ENCODE assay signal across 8 cellular contexts in genomic region chr2:60555794-60556161, GRCh38. TPM values are rescaled to one million over a fixed set of nuclear protein-coding genes. Genes with fewer than 3 reads are reported as not detected.
DNase-seq lines count a peak whose midpoint lies in the region; ATAC-seq, FAIRE-seq and TF ChIP-seq lines count a peak whose summit lies in the region.

No MANE protein-coding gene starts in this region.

- intact Hi-C loops in psoas muscle (cut with DNase I), result no loop called here

- DNase-seq in A549 (ENCODE audit: low read depth in 1 of 2, low spot score in 1 of 2), result no peak
- DNase-seq in Karpas-422, result peak; percentile 75
- DNase-seq in effector memory CD4-positive, alpha-beta T cell, result no peak
- DNase-seq in psoas muscle, result no peak
- no peak for DNase-seq in kidney tubule cell (ENCODE audit: low spot score)
- DNase-seq in Ammon's horn (ENCODE audit: low spot score), result no peak

- peak overlapping the region; percentile 63; the same call in 2 of the 3 replicates for H3K4me3 ChIP-seq in A549
- H3K4me3 ChIP-seq in Karpas-422 (ENCODE audit: low read length), result peak overlapping the region; percentile 82
- peak overlapping the region; percentile 78 for H3K4me3 ChIP-seq in effector memory CD4-positive, alpha-beta T cell (ENCODE audit: insufficient read depth, low read depth, low read length, poor library complexity, severe bottlenecking)
- H3K4me3 ChIP-seq in psoas muscle, result peak overlapping the region; percentile 85

- no peak for TF ChIP-seq RAD21 in A549 (conservative IDR thresholded peaks at IDR 0.05 in 1 of 2, IDR thresholded peaks at IDR 0.05 in 1 of 2)

- H3K9ac ChIP-seq in Karpas-422 (ENCODE audit: low read length), result peak overlapping the region; percentile 90

- peak overlapping the region; percentile 99 for H3K4me2 ChIP-seq in A549
- peak overlapping the region; percentile 87 for H3K4me2 ChIP-seq in Karpas-422 (ENCODE audit: low read depth, low read length, poor library complexity, severe bottlenecking)

- peaks cover 20% of the 10 kb centered on the region for H3K79me2 ChIP-seq in Karpas-422 (ENCODE audit: low read length)

- no peaks in the 10 kb centered on the region for H4K20me1 ChIP-seq in Karpas-422 (ENCODE audit: insufficient read depth, low read depth, low read length)

- TF ChIP-seq EP300 in A549 (IDR thresholded peaks at IDR 0.05), result no peak

- peak overlapping the region; percentile 32 for H2AFZ ChIP-seq in Karpas-422 (ENCODE audit: low read length)

- 18% methylated on average over 5 of the region's 5 CpGs for whole genome bisulfite sequencing in A549 (ENCODE audit: missing lambda C conversion rate)
- WGBS in psoas muscle, 3 donors, result 13 to 24% (median 20%) methylated on average over 5 of the region's 5 CpGs

- H3K27me3 ChIP-seq in Karpas-422 (ENCODE audit: low read length) (no peaks in the 10 kb centered on the region), psoas muscle (ENCODE audit: insufficient read depth in 3 of 3, low read length in 2 of 3) (peaks cover 2 to 85% (median 30%) of the 10 kb centered on the region in 3 donors)
- H3K27me3 ChIP-seq in effector memory CD4-positive, alpha-beta T cell (replicated peaks; ENCODE audit: control insufficient read depth, insufficient read depth, low read length, poor library complexity, severe bottlenecking), result peaks cover 57% of the 10 kb centered on the region

- CTCF ChIA-PET in A549 (lab: Yijun Ruan, JAX), result interaction anchor here (0.6 to 1.4 kb wide), 4 partner anchors 11 to 1530 kb away, joined by 3 to 7 read pairs (median 5); no protein-coding TSS in a partner anchor

- H3K27ac ChIP-seq in A549 (no peak overlapping the region), Karpas-422 (ENCODE audit: low read length) (peak overlapping the region; percentile 94), psoas muscle (no peak overlapping the region)
- H3K27ac ChIP-seq in effector memory CD4-positive, alpha-beta T cell (ENCODE audit: insufficient read depth, low read length, poor library complexity, severe bottlenecking), result no peak overlapping the region

- FAIRE-seq in A549 (lab: Jason Lieb, UNC), result no peak

- ATAC-seq in A549 (no peak), GM18873 (IDR thresholded peaks at IDR 0.05; ENCODE audit: low FRiP score, unreplicated experiment) (peak; percentile 27), psoas muscle (no peak), GM21737 (IDR thresholded peaks at IDR 0.05; ENCODE audit: unreplicated experiment) (no peak)

- H3K9me2 ChIP-seq in Karpas-422 (replicated peaks; ENCODE audit: insufficient read depth, low read length), result no peaks in the 10 kb centered on the region

- peaks cover 34% of the 10 kb centered on the region; the same call in 2 of the 3 replicates for H3K4me1 ChIP-seq in A549
- H3K4me1 ChIP-seq in Karpas-422 (ENCODE audit: low read length), result peaks cover 31% of the 10 kb centered on the region
- peaks cover 33% of the 10 kb centered on the region for H3K4me1 ChIP-seq in effector memory CD4-positive, alpha-beta T cell (ENCODE audit: control insufficient read depth, insufficient read depth, low read length, poor library complexity, severe bottlenecking)
- peaks cover 22% of the 10 kb centered on the region for H3K4me1 ChIP-seq in psoas muscle

- POLR2A ChIA-PET in A549 (lab: Yijun Ruan, JAX), result interaction anchor here (0.6 kb wide), 1 partner anchor 1568 kb away, joined by 8 read pairs; no protein-coding TSS in a partner anchor

- no peak for TF ChIP-seq CTCF in A549 (IDR thresholded peaks at IDR 0.05)
- no peak for TF ChIP-seq CTCF in psoas muscle (IDR thresholded peaks at IDR 0.05)

- H3K9me3 ChIP-seq in A549, result no peaks in the 10 kb centered on the region
- no peaks in the 10 kb centered on the region for H3K9me3 ChIP-seq in Karpas-422 (ENCODE audit: low read length)
- no peaks in the 10 kb centered on the region for H3K9me3 ChIP-seq in effector memory CD4-positive, alpha-beta T cell (ENCODE audit: control insufficient read depth, low read length)
- no peaks in the 10 kb centered on the region for H3K9me3 ChIP-seq in psoas muscle

- H3K36me3 ChIP-seq in Karpas-422 (ENCODE audit: insufficient read depth, low read length) (no peaks in the 10 kb centered on the region), psoas muscle (ENCODE audit: insufficient read depth in 1 of 2, low read depth in 1 of 2) (no peaks in the 10 kb centered on the region)
- no peaks in the 10 kb centered on the region for H3K36me3 ChIP-seq in effector memory CD4-positive, alpha-beta T cell (ENCODE audit: control insufficient read depth, insufficient read depth, low read length)

- TF ChIP-seq POLR2A in A549 (IDR thresholded peaks at IDR 0.05; ENCODE audit: low read length), result no peak

TF ChIP-seq in A549, 52 proteins besides CTCF, POLR2A, EP300 and RAD21:
- TF ChIP-seq ESRRA (IDR thresholded peaks at IDR 0.05; ENCODE audit: borderline replicate concordance, low read length) (no peak), RARB (CRISPR knock-in tag; IDR thresholded peaks at IDR 0.05) (no peak), EHF (CRISPR knock-in tag; IDR thresholded peaks at IDR 0.05) (no peak), HEYL (CRISPR knock-in tag; IDR thresholded peaks at IDR 0.05) (no peak), MYC (IDR thresholded peaks at IDR 0.05; ENCODE audit: borderline replicate concordance, low read length) (no peak)

RNA-seq across cellular contexts. Expression of gene BCL11A, which starts 2.3 kb away (rescaled TPM):
- polyA plus RNA-seq in A549 (2011; rRNA removed) (0.12 and 0.13 TPM in 2 replicates), A549 (2017; fragmentation: RNase III; extraction: RNeasy Plus Mini Kit Qiagen cat#74134 plus additional on column Dnase treatment) (0.04 to 0.12 TPM in 2 of 3 replicates, not detected in the other), psoas muscle (under 1 TPM in 2 of 3 donors, not detected in 1; 0.01 to 0.05 TPM)
- polyA plus RNA-seq in A549 (2012; cell fraction: cytosol; rRNA removed), result 0.03 TPM in 2 replicates
- 0.01 and 0.02 TPM in 2 replicates for polyA plus RNA-seq in A549 (2012; cell fraction: nucleus; rRNA removed)
- 0.10 and 0.41 TPM in 2 replicates for polyA minus RNA-seq in A549 (2011; rRNA and poly(A)+ RNA removed)
- total RNA-seq in Karpas-422 (2014; rRNA removed; shearing (Covaris generic); ENCODE audit: low replicate concordance), result 159 and 190 TPM in 2 replicates
- total RNA-seq in psoas muscle, result under 1 TPM; 0.24 to 0.66 (median 0.55) TPM

Comparison
In these comparisons a context has a peak if more than half of its experiments do, and no peak if none do; other contexts are left out.
1. RNA of gene BCL11A, which starts 2.3 kb away (total RNA-seq): 159 to 190 TPM in Karpas-422; 0.24 to 0.66 TPM in psoas muscle; every median in the first group is over 10 times any median in the second.
2. Peak in every context shown above with its lines, with median percentiles within 50 percentile points of each other: H3K4me3 ChIP-seq.